In the genomic region with DNA sequence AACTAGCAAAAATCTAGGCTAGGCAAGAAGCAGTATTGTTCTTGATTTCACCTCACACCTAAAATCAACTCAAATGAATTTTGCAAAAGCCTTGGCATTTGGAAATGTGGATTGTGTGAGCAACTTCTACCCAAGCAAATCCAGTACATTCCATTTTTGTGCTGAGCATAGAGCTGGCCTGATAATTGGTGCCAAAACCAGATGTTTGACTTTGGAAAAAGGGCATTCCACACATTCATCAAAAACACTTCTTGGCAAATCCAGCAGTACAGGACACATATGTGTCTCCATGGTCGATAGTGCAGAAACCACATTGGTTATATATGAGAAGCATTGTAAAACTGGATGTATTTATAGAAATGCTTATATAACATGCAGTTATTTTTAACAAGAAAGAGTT, we compare ENCODE assay signal across 22 cellular contexts.
"Had no signal": no experiment of that assay in that cellular context is flagged by ENCODE, and none has a peak within 500 bp of the region (broad histone marks: within the 10 kb centered on the region; RNA-seq: fewer than 3 reads in every experiment).

No MANE protein-coding gene starts in this region.

- H3K27ac ChIP-seq: coronary artery, pancreas had no signal

- H3K4me2 ChIP-seq: smooth muscle cell had no signal

- DNase-seq: effector CD4-positive, alpha-beta T cell; endodermal cell; erythroblast; foreskin melanocyte; head of caudate nucleus; hippocampal formation; left colon; left ventricle myocardium superior; mesenchymal stem cell; naive B cell; occipital lobe; pancreas; right cardiac atrium; stimulated activated CD4-positive, alpha-beta T cell treated with anti-CD3 and anti-CD28 coated beads, Interleukin-2, amount 100 ng/mL, for 48 hours; stimulated activated naive CD4-positive, alpha-beta T cell treated with Interleukin-2 at 50 U/mL for 16 hours; trophoblast cell had no signal

- H3K27me3 ChIP-seq: pancreas had no signal

- H3K27ac Mint-ChIP-seq: endodermal cell, naive B cell, nephron, progenitor cell of endocrine pancreas had no signal

- H3K4me1 ChIP-seq: pancreas had no signal

- H3K4me3 ChIP-seq: coronary artery, lung, pancreas, smooth muscle cell had no signal

- H3K36me3 ChIP-seq: pancreas had no signal

- FAIRE-seq: endothelial cell of umbilical vein, pancreas had no signal

- H3K4me1 Mint-ChIP-seq: endodermal cell, naive B cell, nephron had no signal

- H3K4me3 Mint-ChIP-seq: endodermal cell, naive B cell, nephron had no signal

- H3K27me3 Mint-ChIP-seq: naive B cell, progenitor cell of endocrine pancreas had no signal

- H3K9me3 ChIP-seq: pancreas had no signal
